Comparison of ENCODE assay signal across 9 cellular contexts in the genomic region with DNA sequence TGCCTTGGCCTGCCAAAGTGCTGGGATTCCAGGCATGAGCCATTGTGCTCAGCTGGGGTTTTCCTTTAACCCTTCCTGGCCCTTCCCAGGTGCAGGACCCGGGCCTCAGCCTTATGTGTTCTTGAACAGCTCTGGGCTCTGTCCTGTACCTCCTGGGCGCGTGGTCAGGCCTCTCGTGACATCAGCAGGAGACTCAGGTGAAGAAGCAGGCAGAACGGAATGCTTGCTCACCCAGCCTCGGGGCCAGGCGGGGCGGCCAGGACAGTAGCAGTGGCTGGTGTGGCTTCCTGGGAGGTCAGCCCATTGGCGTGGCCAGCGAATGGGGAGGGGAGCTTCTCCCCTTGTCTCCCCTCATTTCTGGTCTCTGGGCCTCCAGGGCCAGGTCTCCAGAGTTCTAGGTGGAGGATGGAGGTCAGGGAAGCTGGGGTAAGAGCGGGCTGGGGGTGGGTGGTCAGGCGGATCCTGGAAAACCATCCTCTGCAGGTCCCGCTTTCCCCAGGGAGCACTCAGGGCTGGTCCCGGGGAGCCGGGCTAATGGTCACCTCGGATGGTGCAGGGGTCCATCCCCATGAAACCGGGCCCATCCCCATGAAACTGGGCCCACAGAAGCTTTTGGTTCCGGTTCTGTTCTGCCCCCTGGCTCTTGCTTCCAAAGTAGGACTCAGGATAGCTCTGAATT.
DNase-seq lines count a peak whose midpoint lies in the region; ATAC-seq, FAIRE-seq and TF ChIP-seq lines count a peak whose summit lies in the region.
"Had no signal": no experiment of that assay in that cellular context is flagged by ENCODE, and none has a peak within 500 bp of the region (broad histone marks: within the 10 kb centered on the region; RNA-seq: fewer than 3 reads in every experiment).

No MANE protein-coding gene starts in this region.

- no peak for TF ChIP-seq CTCF in bronchial epithelial cell (IDR thresholded peaks at IDR 0.05; ENCODE audit: insufficient read depth, low read length, severe bottlenecking)
- TF ChIP-seq CTCF in upper lobe of right lung (IDR thresholded peaks at IDR 0.05): no peak

- H3K27me3 Mint-ChIP-seq in activated naive CD8-positive, alpha-beta T cell: no peaks in the 10 kb centered on the region
- H3K27me3 Mint-ChIP-seq in activated naive CD8-positive, alpha-beta T cell treated with anti-CD3 and anti-CD28 coated beads for 36 hours: no peaks in the 10 kb centered on the region
- no peaks in the 10 kb centered on the region for H3K27me3 Mint-ChIP-seq in naive B cell

- H3K4me3 ChIP-seq in bronchial epithelial cell (ENCODE audit: low read depth, low read length) (no peak overlapping the region), upper lobe of right lung (no peak overlapping the region)

- H3K27ac ChIP-seq in upper lobe of right lung: peak overlapping the region; percentile 48

- no peaks in the 10 kb centered on the region for H3K27me3 ChIP-seq in bronchial epithelial cell (ENCODE audit: control insufficient read depth, insufficient read depth, low read length)
- H3K27me3 ChIP-seq in upper lobe of right lung: no peaks in the 10 kb centered on the region

- no peaks in the 10 kb centered on the region for H3K9me3 Mint-ChIP-seq in activated naive CD8-positive, alpha-beta T cell (ENCODE audit: low read depth)
- H3K9me3 Mint-ChIP-seq in activated naive CD8-positive, alpha-beta T cell treated with anti-CD3 and anti-CD28 coated beads for 36 hours: no peaks in the 10 kb centered on the region
- no peaks in the 10 kb centered on the region for H3K9me3 Mint-ChIP-seq in naive B cell

- H3K27ac Mint-ChIP-seq in activated naive CD8-positive, alpha-beta T cell: peak overlapping the region; percentile 41
- H3K27ac Mint-ChIP-seq in activated naive CD8-positive, alpha-beta T cell treated with anti-CD3 and anti-CD28 coated beads for 36 hours: no peak overlapping the region
- peak overlapping the region in 3 of 6 donors; percentile 59 to 89 (median 75) for H3K27ac Mint-ChIP-seq in naive B cell

- H3K4me1 Mint-ChIP-seq in activated naive CD8-positive, alpha-beta T cell (ENCODE audit: low read depth): peaks cover 59% of the 10 kb centered on the region
- peaks cover 46% of the 10 kb centered on the region for H3K4me1 Mint-ChIP-seq in activated naive CD8-positive, alpha-beta T cell treated with anti-CD3 and anti-CD28 coated beads for 36 hours
- peaks cover 25 to 56% (median 55%) of the 10 kb centered on the region in 3 donors for H3K4me1 Mint-ChIP-seq in naive B cell

- DNase-seq in activated naive CD8-positive, alpha-beta T cell treated with anti-CD3 and anti-CD28 coated beads for 36 hours: no peak
- DNase-seq in bronchial epithelial cell (ENCODE audit: low read depth) (peak; percentile 71), naive B cell (no peak), upper lobe of right lung (no peak), NCI-H2171 treated with DMSO at 0.1 percent for 48 hours (lab: John Stamatoyannopoulos, UW) (no peak)
- DNase-seq: SHP77 had no signal

- H3K4me3 Mint-ChIP-seq in activated naive CD8-positive, alpha-beta T cell: peak overlapping the region; percentile 13
- no peak overlapping the region for H3K4me3 Mint-ChIP-seq in activated naive CD8-positive, alpha-beta T cell treated with anti-CD3 and anti-CD28 coated beads for 36 hours
- peak overlapping the region in 5 of 8 donors; percentile 70 to 95 (median 88) for H3K4me3 Mint-ChIP-seq in naive B cell

- intact Hi-C loops in upper lobe of right lung (cut with DNase I): no loop called here

- no peaks in the 10 kb centered on the region for H3K9me3 ChIP-seq in upper lobe of right lung

- H3K4me1 ChIP-seq in upper lobe of right lung: peaks cover 65% of the 10 kb centered on the region

- H3K36me3 ChIP-seq in bronchial epithelial cell (ENCODE audit: control insufficient read depth, insufficient read depth, low read length): peaks cover 4% of the 10 kb centered on the region
- peaks cover 4% of the 10 kb centered on the region for H3K36me3 ChIP-seq in upper lobe of right lung

- no peak for ATAC-seq in naive B cell (ENCODE audit: low read depth in 2 of 2)
- ATAC-seq in upper lobe of right lung: no peak
- no peak for ATAC-seq in GM19395 (IDR thresholded peaks at IDR 0.05; ENCODE audit: unreplicated experiment)
- ATAC-seq in HG02885 (IDR thresholded peaks at IDR 0.05; ENCODE audit: poor library complexity, unreplicated experiment): no peak

- H3K36me3 Mint-ChIP-seq in activated naive CD8-positive, alpha-beta T cell: peaks cover 1% of the 10 kb centered on the region
- no peaks in the 10 kb centered on the region for H3K36me3 Mint-ChIP-seq in activated naive CD8-positive, alpha-beta T cell treated with anti-CD3 and anti-CD28 coated beads for 36 hours
- no peaks in the 10 kb centered on the region for H3K36me3 Mint-ChIP-seq in naive B cell

- FAIRE-seq in bronchial epithelial cell (lab: Jason Lieb, UNC): no peak
